ENCODE assay signal across 8 cellular contexts in genomic region chr1:244863491-244864252, GRCh38. TPM values are rescaled to one million over a fixed set of nuclear protein-coding genes. Genes with fewer than 3 reads are reported as not detected.
DNase-seq lines count a peak whose midpoint lies in the region; ATAC-seq, FAIRE-seq and TF ChIP-seq lines count a peak whose summit lies in the region.

No MANE protein-coding gene starts in this region.

- H3K27ac Mint-ChIP-seq in astrocyte (ENCODE audit: unreplicated experiment) = peak overlapping the region; percentile 93

- TF ChIP-seq CTCF in astrocyte (IDR thresholded peaks at IDR 0.05; ENCODE audit: insufficient read depth, low read depth, low read length) = no peak

- H3K36me3 ChIP-seq in MG63 = peaks cover 48% of the 10 kb centered on the region
- peaks cover 26% of the 10 kb centered on the region for H3K36me3 ChIP-seq in astrocyte (ENCODE audit: insufficient read depth, low read length)

- FAIRE-seq in astrocyte (lab: Jason Lieb, UNC) = no peak

- H3K4me1 Mint-ChIP-seq in astrocyte (ENCODE audit: low read depth, unreplicated experiment) = peaks cover 22% of the 10 kb centered on the region

- ATAC-seq in GM21723 (IDR thresholded peaks at IDR 0.05; ENCODE audit: unreplicated experiment) = peak; percentile 14
- ATAC-seq in left colon = peak; percentile 29

- H3K36me3 Mint-ChIP-seq in astrocyte (ENCODE audit: low read depth, unreplicated experiment) = peaks cover 2% of the 10 kb centered on the region

- H3K27me3 Mint-ChIP-seq in astrocyte (ENCODE audit: low read depth, unreplicated experiment) = no peaks in the 10 kb centered on the region

- H3K9me3 ChIP-seq in MG63 (no peaks in the 10 kb centered on the region), astrocyte (ENCODE audit: insufficient read depth, low read depth, low read length) (no peaks in the 10 kb centered on the region)

- intact Hi-C loops in left colon (cut with DNase I, micrococcal nuclease) = loop anchor here in 1 of 2 donors (10.0 kb wide), 1 partner anchor 101 kb away; a partner anchor contains a TSS

- peak; percentile 59 for DNase-seq in CD1c-positive myeloid dendritic cell (ENCODE audit: extremely low spot score)
- DNase-seq in MG63 = peak; percentile 31
- no peak for DNase-seq in astrocyte (ENCODE audit: low read depth)
- DNase-seq in left colon = peak; percentile 39 to 58
- peak; percentile 41 for DNase-seq in stimulated activated CD4-positive, alpha-beta T cell treated with anti-CD3 and anti-CD28 coated beads, Interleukin-4, amount 100 ng/mL, for 24 hours
- no peak for DNase-seq in mucosa of gallbladder (ENCODE audit: low spot score)
- DNase-seq in NCI-H2081 (lab: John Stamatoyannopoulos, UW) = no peak

- H3K4me2 ChIP-seq in astrocyte (ENCODE audit: low read length) = peak overlapping the region; percentile 87

- peak overlapping the region; percentile 27 for H2AFZ ChIP-seq in astrocyte (ENCODE audit: low read depth, low read length)

- peak overlapping the region; percentile 84 for H3K4me3 ChIP-seq in MG63
- peak overlapping the region; percentile 96 for H3K4me3 ChIP-seq in astrocyte (ENCODE audit: insufficient read depth, low read depth, low read length)

- peaks cover 14% of the 10 kb centered on the region for H3K4me1 ChIP-seq in astrocyte (ENCODE audit: insufficient read depth, low read length)

- peaks cover 56% of the 10 kb centered on the region for H3K79me2 ChIP-seq in astrocyte (ENCODE audit: insufficient read depth, low read length)

- peak overlapping the region; percentile 88 for H3K27ac ChIP-seq in astrocyte (ENCODE audit: low read depth, low read length)

- peaks cover 42% of the 10 kb centered on the region for H4K20me1 ChIP-seq in astrocyte (ENCODE audit: insufficient read depth, low read length)

- H3K27me3 ChIP-seq in MG63 (no peaks in the 10 kb centered on the region), astrocyte (ENCODE audit: insufficient read depth, low read length) (no peaks in the 10 kb centered on the region)

- H3K9ac ChIP-seq in astrocyte (ENCODE audit: low read length) = peak overlapping the region; percentile 100

- peak overlapping the region; percentile 94 for H3K4me3 Mint-ChIP-seq in astrocyte (ENCODE audit: unreplicated experiment)

- H3K9me3 Mint-ChIP-seq in astrocyte (ENCODE audit: unreplicated experiment) = no peaks in the 10 kb centered on the region

RNA-seq across cellular contexts. Expression of gene HNRNPU, which starts 0.7 kb away (rescaled TPM):
- total RNA-seq in MG63 (2014; rRNA removed; shearing (Covaris generic); ENCODE audit: low replicate concordance) = 173 and 393 TPM in 2 replicates
- 264 and 289 TPM in 2 replicates for total RNA-seq in astrocyte
- 100 to 1,000 TPM; 188 to 225 TPM for total RNA-seq in left colon
- total RNA-seq in mucosa of gallbladder = 243 TPM

RNA-seq across cellular contexts. Expression of gene COX20, which starts 28.2 kb away (rescaled TPM):
- 33.0 and 47.3 TPM in 2 replicates for total RNA-seq in MG63 (2014; rRNA removed; shearing (Covaris generic); ENCODE audit: low replicate concordance)
- total RNA-seq in astrocyte = 48.0 and 51.0 TPM in 2 replicates
- total RNA-seq in left colon = 10 to 100 TPM; 21.8 to 30.5 TPM
- total RNA-seq in mucosa of gallbladder = 27.5 TPM

Comparison
In these comparisons a context has a peak if more than half of its experiments do, and no peak if none do; other contexts are left out.
1. DNase-seq: peak in CD1c-positive myeloid dendritic cell (single experiment), MG63 (single experiment), left colon (2 of 2) and stimulated activated CD4-positive, alpha-beta T cell treated with anti-CD3 and anti-CD28 coated beads, Interleukin-4, amount 100 ng/mL, for 24 hours (single experiment); none in astrocyte (single experiment), mucosa of gallbladder (single experiment) and NCI-H2081 (0 of 2).